Comparison of ENCODE assay signal across 8 cellular contexts in the genomic region with DNA sequence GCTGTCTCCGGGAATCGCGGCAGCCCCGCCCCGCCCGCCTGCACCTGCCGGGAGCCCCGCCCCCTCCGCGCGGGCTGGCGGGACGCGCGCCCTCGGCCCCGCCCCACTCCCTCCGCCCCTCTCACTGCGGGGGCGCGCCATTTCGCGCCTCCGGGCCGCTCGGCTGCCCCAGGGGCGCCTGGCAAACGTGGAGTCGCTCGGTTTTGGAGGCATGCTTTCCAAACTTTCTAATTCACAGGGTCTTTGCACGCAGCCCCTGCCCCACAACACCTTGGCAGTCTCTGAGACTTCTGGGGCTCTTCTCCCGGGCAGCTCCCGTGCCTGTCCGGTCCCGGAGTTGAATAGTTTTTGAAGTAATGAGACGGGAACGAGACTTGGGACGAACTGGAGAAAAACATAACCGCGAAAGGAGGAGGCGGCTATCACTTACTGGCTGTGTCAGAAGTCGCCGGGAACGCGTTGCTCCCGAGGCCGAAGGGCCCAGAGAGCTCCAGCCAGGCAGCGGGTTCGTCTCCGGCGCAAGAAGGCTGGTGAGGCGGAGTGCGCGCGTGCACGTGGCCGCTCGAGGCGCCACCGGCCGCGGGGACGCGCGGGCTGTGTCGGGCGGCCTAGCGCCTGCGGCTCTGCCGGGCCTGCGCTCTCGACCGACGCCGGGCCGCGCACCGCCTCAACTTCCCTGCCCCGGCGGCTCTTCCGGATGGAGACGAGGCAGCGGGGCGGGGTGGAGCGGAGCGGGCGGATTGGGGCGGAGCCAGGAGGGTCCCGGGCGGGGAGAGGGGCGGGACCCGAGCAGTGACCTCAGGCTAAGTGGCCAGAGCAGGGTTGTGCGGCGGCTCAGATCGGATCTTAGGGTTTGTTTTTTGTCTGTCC. TPM values are rescaled to one million over a fixed set of nuclear protein-coding genes. Genes with fewer than 3 reads are reported as not detected.
DNase-seq lines count a peak whose midpoint lies in the region; ATAC-seq, FAIRE-seq and TF ChIP-seq lines count a peak whose summit lies in the region.

A gene (minus strand): TSS at position 699 of the 870 bp plus-strand sequence. CDS start 3,436 bp downstream, outside the sequence.

- H3K27ac Mint-ChIP-seq in T-helper 2 cell treated with Interferon-gamma antibody and Interleukin-4, amounts not matched to agents 5 μg/mL and 100 μg/mL, for 36 hours: peak within 1 kb of the TSS; percentile 91
- H3K27ac Mint-ChIP-seq in astrocyte (ENCODE audit: unreplicated experiment): peak within 1 kb of the TSS; percentile 93

- H3K4me3 ChIP-seq in astrocyte (ENCODE audit: insufficient read depth, low read depth, low read length) (peak within 1 kb of the TSS; percentile 96), aorta (ENCODE audit: low read length in 2 of 2) (peak within 1 kb of the TSS; percentile 58 to 84)

- H3K36me3 Mint-ChIP-seq in T-helper 2 cell treated with Interferon-gamma antibody and Interleukin-4, amounts not matched to agents 5 μg/mL and 100 μg/mL, for 36 hours (ENCODE audit: low read depth): peaks cover 18% of the 10 kb centered on the region
- peaks cover 3% of the 10 kb centered on the region for H3K36me3 Mint-ChIP-seq in astrocyte (ENCODE audit: low read depth, unreplicated experiment)

- H3K36me3 ChIP-seq in astrocyte (ENCODE audit: insufficient read depth, low read length): peaks cover 2% of the 10 kb centered on the region
- no peaks in the 10 kb centered on the region for H3K36me3 ChIP-seq in aorta (ENCODE audit: control insufficient read depth in 1 of 2, insufficient read depth in 2 of 2, low read length in 1 of 2)

- peak; percentile 65 for TF ChIP-seq POLR2A in GM18505 (IDR thresholded peaks at IDR 0.05; ENCODE audit: borderline replicate concordance, extremely low read depth, insufficient read depth, insufficient read length)

- 1% methylated on average over 74 to 95 of the region's 95 CpGs for WGBS in aorta, 2 donors

- H3K4me3 Mint-ChIP-seq in T-helper 2 cell treated with Interferon-gamma antibody and Interleukin-4, amounts not matched to agents 5 μg/mL and 100 μg/mL, for 36 hours: peak within 1 kb of the TSS; percentile 89
- H3K4me3 Mint-ChIP-seq in astrocyte (ENCODE audit: unreplicated experiment): peak within 1 kb of the TSS; percentile 92

- H4K20me1 ChIP-seq in astrocyte (ENCODE audit: insufficient read depth, low read length): peaks cover 10% of the 10 kb centered on the region

- H3K27me3 ChIP-seq in astrocyte (ENCODE audit: insufficient read depth, low read length) (no peaks in the 10 kb centered on the region), aorta (ENCODE audit: control insufficient read depth in 1 of 2, insufficient read depth in 2 of 2, low read length in 1 of 2) (no peaks in the 10 kb centered on the region)

- no peak for FAIRE-seq in astrocyte (lab: Jason Lieb, UNC)

- H3K9me3 ChIP-seq in astrocyte (ENCODE audit: insufficient read depth, low read depth, low read length) (no peaks in the 10 kb centered on the region), aorta (ENCODE audit: control insufficient read depth, low read length) (no peaks in the 10 kb centered on the region)

- peaks cover 4% of the 10 kb centered on the region for H3K9me3 Mint-ChIP-seq in T-helper 2 cell treated with Interferon-gamma antibody and Interleukin-4, amounts not matched to agents 5 μg/mL and 100 μg/mL, for 36 hours
- H3K9me3 Mint-ChIP-seq in astrocyte (ENCODE audit: unreplicated experiment): no peaks in the 10 kb centered on the region

- peak within 1 kb of the TSS; percentile 98 for H3K4me2 ChIP-seq in astrocyte (ENCODE audit: low read length)

- peaks cover 26% of the 10 kb centered on the region for H3K4me1 Mint-ChIP-seq in T-helper 2 cell treated with Interferon-gamma antibody and Interleukin-4, amounts not matched to agents 5 μg/mL and 100 μg/mL, for 36 hours (ENCODE audit: low read depth)
- H3K4me1 Mint-ChIP-seq in astrocyte (ENCODE audit: low read depth, unreplicated experiment): peaks cover 7% of the 10 kb centered on the region

- H3K4me1 ChIP-seq in astrocyte (ENCODE audit: insufficient read depth, low read length) (peaks cover 4% of the 10 kb centered on the region), aorta (ENCODE audit: control insufficient read depth in 1 of 2, insufficient read depth in 2 of 2, low read length in 2 of 2) (peaks cover 0 to 2% of the 10 kb centered on the region in 2 donors)

- intact Hi-C loops in aorta (cut with DNase I): loop anchor here (2.0 to 5.0 kb wide), 2 partner anchors 37 to 40 kb away; a partner anchor contains a TSS

- peak; percentile 48 for DNase-seq in NCI-H1694 treated with DMSO at 0.1 percent for 48 hours (lab: John Stamatoyannopoulos, UW)
- peak; percentile 89 for DNase-seq in T-helper 2 cell treated with Interferon-gamma antibody and Interleukin-4, amounts not matched to agents 5 μg/mL and 100 μg/mL, for 36 hours (ENCODE audit: low spot score)
- peak; percentile 70 for DNase-seq in astrocyte (ENCODE audit: low read depth)
- DNase-seq in hepatic stellate cell (ENCODE audit: low spot score): peak; percentile 82
- peak; percentile 59 for DNase-seq in renal cortical epithelial cell (ENCODE audit: low read depth)
- DNase-seq in aorta: peak; percentile 96 to 98

- peak within 1 kb of the TSS; percentile 66 for H3K27ac ChIP-seq in astrocyte (ENCODE audit: low read depth, low read length)
- H3K27ac ChIP-seq in aorta (ENCODE audit: low read depth in 1 of 2, low read length in 2 of 2): peak within 1 kb of the TSS; percentile 45 to 62

- peak within 1 kb of the TSS; percentile 94 for H2AFZ ChIP-seq in astrocyte (ENCODE audit: low read depth, low read length)

- ATAC-seq in GM18505 (IDR thresholded peaks at IDR 0.05; ENCODE audit: unreplicated experiment) (peak; percentile 94), HG02938 (IDR thresholded peaks at IDR 0.05; ENCODE audit: unreplicated experiment) (peak; percentile 89), aorta (ENCODE audit: low FRiP score) (peak; percentile 98)

- H3K27me3 Mint-ChIP-seq in T-helper 2 cell treated with Interferon-gamma antibody and Interleukin-4, amounts not matched to agents 5 μg/mL and 100 μg/mL, for 36 hours (ENCODE audit: low read depth): no peaks in the 10 kb centered on the region
- no peaks in the 10 kb centered on the region for H3K27me3 Mint-ChIP-seq in astrocyte (ENCODE audit: low read depth, unreplicated experiment)

- peaks cover 15% of the 10 kb centered on the region for H3K79me2 ChIP-seq in astrocyte (ENCODE audit: insufficient read depth, low read length)

- peak within 1 kb of the TSS; percentile 93 for H3K9ac ChIP-seq in astrocyte (ENCODE audit: low read length)

- no peak for TF ChIP-seq CTCF in astrocyte (IDR thresholded peaks at IDR 0.05; ENCODE audit: insufficient read depth, low read depth, low read length)

RNA-seq across cellular contexts. Expression of the gene that starts here (rescaled TPM):
- total RNA-seq in astrocyte: 9.2 and 10.1 TPM in 2 replicates
- total RNA-seq in renal cortical epithelial cell: 16.7 and 28.8 TPM in 2 replicates
- total RNA-seq in aorta: 10 to 100 TPM; 14.8 to 19.1 TPM
- polyA plus RNA-seq in aorta: 1 to 10 TPM; 2.8 to 6.7 TPM

Comparison
In these comparisons a context has a peak if more than half of its experiments do, and no peak if none do; other contexts are left out.
1. Peak in every context shown above with its lines: DNase-seq, ATAC-seq, H3K4me3 ChIP-seq and H3K27ac ChIP-seq.